In the genomic region with DNA sequence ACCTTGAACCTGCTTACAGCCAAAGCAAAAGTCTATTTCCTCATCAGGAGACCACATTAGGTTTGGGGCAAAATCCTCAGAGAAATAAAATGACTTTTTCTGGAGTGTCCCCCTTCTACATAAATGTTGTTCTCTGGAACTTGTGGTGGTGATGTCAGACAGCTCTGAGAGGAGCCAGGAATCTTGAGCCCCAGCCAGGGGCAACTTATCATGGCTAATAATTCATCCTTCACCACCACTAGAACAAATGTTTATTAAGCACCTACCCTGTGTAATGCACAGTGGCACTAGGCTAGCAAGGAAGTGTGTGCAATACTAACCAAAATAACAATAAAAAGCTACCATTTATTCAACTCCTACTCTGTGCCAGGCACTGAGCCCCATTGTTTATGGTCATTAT, we compare ENCODE assay signal across 39 cellular contexts. TPM values are rescaled to one million over a fixed set of nuclear protein-coding genes. Genes with fewer than 3 reads are reported as not detected.
"Had no signal": no experiment of that assay in that cellular context is flagged by ENCODE, and none has a peak within 500 bp of the region (broad histone marks: within the 10 kb centered on the region; RNA-seq: fewer than 3 reads in every experiment).

No MANE protein-coding gene starts in this region.

- H3K36me3 Mint-ChIP-seq: naive thymus-derived CD4-positive, alpha-beta T cell; neural progenitor cell; stimulated activated effector memory CD8-positive, alpha-beta T cell treated with anti-CD3 and anti-CD28 coated beads, Interleukin-12 subunit alpha, Interleukin-12 subunit beta, amount 100 ng/mL, for 72 hours had no signal

- H3K27ac Mint-ChIP-seq: dendritic cell treated with granulocyte-macrophage colony-stimulating factor and Interleukin-4, amounts not matched to agents 40 ng/mL and 50 ng/mL, for 4 days; endodermal cell; naive thymus-derived CD4-positive, alpha-beta T cell; nephron; neural progenitor cell; progenitor cell of endocrine pancreas; stimulated activated effector memory CD8-positive, alpha-beta T cell treated with anti-CD3 and anti-CD28 coated beads, Interleukin-12 subunit alpha, Interleukin-12 subunit beta, amount 100 ng/mL, for 72 hours had no signal

- H3K4me3 ChIP-seq: colonic mucosa, hepatocyte, left lung, neural progenitor cell, stomach, thyroid gland had no signal

- H3K9me3 ChIP-seq: colonic mucosa, left lung, stomach, thyroid gland had no signal

- H2AFZ ChIP-seq: hepatocyte, neural progenitor cell, parathyroid adenoma had no signal

- ATAC-seq: esophagus mucosa; left cardiac atrium; left lung; naive thymus-derived CD4-positive, alpha-beta T cell; sciatic nerve; stimulated activated effector memory CD8-positive, alpha-beta T cell treated with anti-CD3 and anti-CD28 coated beads, Interleukin-12 subunit alpha, Interleukin-12 subunit beta, amount 100 ng/mL, for 72 hours had no signal

- FAIRE-seq: frontal cortex, islet of Langerhans had no signal

- H3K4me2 ChIP-seq: hepatocyte, neural progenitor cell had no signal

- H3K36me3 ChIP-seq: colonic mucosa, left lung, neural progenitor cell, stomach, thyroid gland had no signal

- H3K27me3 ChIP-seq: colonic mucosa, hepatocyte, left lung, neural progenitor cell, thyroid gland had no signal

- H3K9ac ChIP-seq: neural progenitor cell, parathyroid adenoma had no signal

- H3K79me2 ChIP-seq: hepatocyte, parathyroid adenoma had no signal

- H3K27ac ChIP-seq: colonic mucosa, epithelial cell of prostate, hepatocyte, left lung, neural progenitor cell, parathyroid adenoma, stomach, thyroid gland had no signal

- DNase-seq: colonic mucosa; effector CD8-positive, alpha-beta T cell; endodermal cell; head of caudate nucleus; left cardiac atrium; left lung; mammary epithelial cell; mesendoderm; midbrain; naive thymus-derived CD4-positive, alpha-beta T cell; stimulated activated CD4-positive, alpha-beta T cell treated with anti-CD3 and anti-CD28 coated beads, Interleukin-2, amount 100 ng/mL, for 24 hours; stimulated activated CD4-positive, alpha-beta T cell treated with anti-CD3 and anti-CD28 coated beads, Interleukin-4, amount 100 ng/mL, for 24 hours; stimulated activated naive CD4-positive, alpha-beta T cell treated with Interleukin-2 at 50 U/mL for 16 hours; stomach; thyroid gland; trophoblast cell had no signal

- H3K4me1 Mint-ChIP-seq: nephron; stimulated activated effector memory CD8-positive, alpha-beta T cell treated with anti-CD3 and anti-CD28 coated beads, Interleukin-12 subunit alpha, Interleukin-12 subunit beta, amount 100 ng/mL, for 72 hours had no signal

- H3K4me1 ChIP-seq: colonic mucosa, left lung, neural progenitor cell, parathyroid adenoma, stomach, thyroid gland had no signal

- H3K9me3 Mint-ChIP-seq: dendritic cell treated with granulocyte-macrophage colony-stimulating factor and Interleukin-4, amounts not matched to agents 40 ng/mL and 50 ng/mL, for 4 days; endodermal cell; naive thymus-derived CD4-positive, alpha-beta T cell; stimulated activated effector memory CD8-positive, alpha-beta T cell treated with anti-CD3 and anti-CD28 coated beads, Interleukin-12 subunit alpha, Interleukin-12 subunit beta, amount 100 ng/mL, for 72 hours had no signal

- H3K4me3 Mint-ChIP-seq: dendritic cell treated with granulocyte-macrophage colony-stimulating factor and Interleukin-4, amounts not matched to agents 40 ng/mL and 50 ng/mL, for 4 days; endodermal cell; naive thymus-derived CD4-positive, alpha-beta T cell; nephron; neural progenitor cell; stimulated activated effector memory CD8-positive, alpha-beta T cell treated with anti-CD3 and anti-CD28 coated beads, Interleukin-12 subunit alpha, Interleukin-12 subunit beta, amount 100 ng/mL, for 72 hours had no signal

RNA-seq across cellular contexts. Expression of a gene that starts 9.0 kb away (rescaled TPM):
- total RNA-seq: chondrocyte; colonic mucosa; endodermal cell; esophagus mucosa; fibroblast of lung; fibroblast of villous mesenchyme; frontal cortex; glomerular endothelial cell; kidney epithelial cell; left lung; mucosa of gallbladder; naive thymus-derived CD4-positive, alpha-beta T cell; osteoblast; progenitor cell of endocrine pancreas; sciatic nerve; skeletal muscle tissue; subcutaneous adipose tissue; temporal lobe; thyroid gland; ureter had no signal
- polyA plus RNA-seq: fibroblast of lung; hepatocyte; mammary epithelial cell; naive thymus-derived CD4-positive, alpha-beta T cell; stomach had no signal
